ENCODE assay signal across 24 cellular contexts in genomic region chr1:155947741-155948140, GRCh38. TPM values are rescaled to one million over a fixed set of nuclear protein-coding genes. Genes with fewer than 3 reads are reported as not detected.
DNase-seq lines count a peak whose midpoint lies in the region; ATAC-seq and TF ChIP-seq lines count a peak whose summit lies in the region.
"Had no signal": no experiment of that assay in that cellular context is flagged by ENCODE, and none has a peak within 500 bp of the region (broad histone marks: within the 10 kb centered on the region; RNA-seq: fewer than 3 reads in every experiment).

No MANE protein-coding gene starts in this region.

- H3K9me3 ChIP-seq in MM.1S (replicated peaks; ENCODE audit: insufficient read depth, low read length) (no peaks in the 10 kb centered on the region), spleen (no peaks in the 10 kb centered on the region), esophagus muscularis mucosa (no peaks in the 10 kb centered on the region)
- H3K9me3 ChIP-seq: heart left ventricle had no signal

- peaks cover 42% of the 10 kb centered on the region for H3K79me2 ChIP-seq in MM.1S (ENCODE audit: low read length)

- H4K20me1 ChIP-seq in MM.1S (ENCODE audit: insufficient read depth, low read length), result no peaks in the 10 kb centered on the region

- no peak overlapping the region for H3K9ac ChIP-seq in MM.1S (ENCODE audit: low read length)

- H3K36me3 ChIP-seq in MM.1S (replicated peaks; ENCODE audit: insufficient read depth, low read length) (peaks cover 31% of the 10 kb centered on the region), spleen (peaks cover 3 to 74% (median 60%) of the 10 kb centered on the region in 6 donors), esophagus muscularis mucosa (peaks cover 59 to 74% (median 73%) of the 10 kb centered on the region in 4 donors)

- no peak for TF ChIP-seq EP300 in esophagus muscularis mucosa (IDR thresholded peaks at IDR 0.05)

- H3F3A ChIP-seq in MM.1S (ENCODE audit: insufficient read depth, low read length), result peaks cover 85% of the 10 kb centered on the region

- H3K27me3 ChIP-seq in MM.1S (replicated peaks; ENCODE audit: insufficient read depth, low read length), result no peaks in the 10 kb centered on the region
- H3K27me3 ChIP-seq in spleen (replicated peaks in 1 of 7), result no peaks in the 10 kb centered on the region
- no peaks in the 10 kb centered on the region for H3K27me3 ChIP-seq in esophagus muscularis mucosa
- H3K27me3 ChIP-seq: heart left ventricle had no signal

- DNase-seq in activated T-cell treated with anti-CD3 and anti-CD28 coated beads, Interleukin-2, amount 50 U/mL, for 24 hours, result no peak
- DNase-seq in activated T-cell treated with anti-CD3 and anti-CD28 coated beads for 4 hours (no peak), MM.1S (no peak), spleen (peak; percentile 68), lower leg skin (ENCODE audit: low spot score in 2 of 2) (no peak), esophagus muscularis mucosa (ENCODE audit: extremely low spot score) (no peak)
- DNase-seq: ACHN; activated CD8-positive, alpha-beta memory T cell treated with anti-CD3 and anti-CD28 coated beads, Interleukin-2, amount 50 U/mL, for 4 hours; effector CD8-positive, alpha-beta T cell; EL; heart left ventricle; mesenchymal stem cell; NCI-H1417; NCI-H2171 treated with DMSO at 0.1 percent for 48 hours; NCI-H774; stimulated activated CD4-positive, alpha-beta T cell treated with anti-CD3 and anti-CD28 coated beads, Interleukin-15, amount 100 ng/mL, for 24 hours; WERI-Rb-1 had no signal

- 89 to 96% (median 92%) methylated on average over 8 of the region's 8 CpGs for WGBS in spleen, 5 donors
- WGBS in lower leg skin, 2 donors, result 76 to 88% methylated on average over 8 of the region's 8 CpGs
- WGBS in esophagus muscularis mucosa, result 89% methylated on average over 8 of the region's 8 CpGs

- peak overlapping the region; percentile 95 for H3K27ac Mint-ChIP-seq in activated T-cell treated with anti-CD3 and anti-CD28 coated beads, Interleukin-2, amount 50 U/mL, for 24 hours
- H3K27ac Mint-ChIP-seq in activated naive CD8-positive, alpha-beta T cell, result peak overlapping the region; percentile 91

- peaks cover 87% of the 10 kb centered on the region for H3K4me1 ChIP-seq in MM.1S (ENCODE audit: low read length)
- H3K4me1 ChIP-seq in spleen, result peaks cover 30 to 85% (median 53%) of the 10 kb centered on the region in 6 donors
- H3K4me1 ChIP-seq in esophagus muscularis mucosa, result peaks cover 10 to 32% (median 28%) of the 10 kb centered on the region in 4 donors

- peaks cover 80% of the 10 kb centered on the region for H3K36me3 Mint-ChIP-seq in activated T-cell treated with anti-CD3 and anti-CD28 coated beads, Interleukin-2, amount 50 U/mL, for 24 hours (ENCODE audit: low read depth)
- peaks cover 3% of the 10 kb centered on the region for H3K36me3 Mint-ChIP-seq in activated naive CD8-positive, alpha-beta T cell

- no peak overlapping the region for H3K4me3 Mint-ChIP-seq in activated T-cell treated with anti-CD3 and anti-CD28 coated beads, Interleukin-2, amount 50 U/mL, for 24 hours
- no peak overlapping the region for H3K4me3 Mint-ChIP-seq in activated naive CD8-positive, alpha-beta T cell
- H3K4me3 Mint-ChIP-seq: central memory CD8-positive, alpha-beta T cell; neural crest cell had no signal

- peaks cover 46% of the 10 kb centered on the region for H3K4me1 Mint-ChIP-seq in activated T-cell treated with anti-CD3 and anti-CD28 coated beads, Interleukin-2, amount 50 U/mL, for 24 hours (ENCODE audit: low read depth)
- H3K4me1 Mint-ChIP-seq in activated naive CD8-positive, alpha-beta T cell (ENCODE audit: low read depth), result peaks cover 44% of the 10 kb centered on the region

- TF ChIP-seq POLR2A in spleen (IDR thresholded peaks at IDR 0.05) (no peak), lower leg skin (IDR thresholded peaks at IDR 0.05) (no peak), esophagus muscularis mucosa (IDR thresholded peaks at IDR 0.05; ENCODE audit: low read depth) (no peak)

- no peaks in the 10 kb centered on the region for H3K9me3 Mint-ChIP-seq in activated T-cell treated with anti-CD3 and anti-CD28 coated beads, Interleukin-2, amount 50 U/mL, for 24 hours
- no peaks in the 10 kb centered on the region for H3K9me3 Mint-ChIP-seq in activated naive CD8-positive, alpha-beta T cell (ENCODE audit: low read depth)
- H3K9me3 Mint-ChIP-seq: central memory CD8-positive, alpha-beta T cell; neural crest cell had no signal

- H3K4me2 ChIP-seq in MM.1S (ENCODE audit: low read depth, low read length), result peak overlapping the region; percentile 77

- ATAC-seq in HG02588 (IDR thresholded peaks at IDR 0.05; ENCODE audit: unreplicated experiment), result no peak
- ATAC-seq: HCT116, heart left ventricle had no signal

- intact Hi-C loops in spleen (cut with DNase I; ENCODE audit: low total_unique reads) (no loop called here), lower leg skin (cut with DNase I; ENCODE audit: low total_unique reads) (loop anchor here (5.0 kb wide), 1 partner anchor 40 kb away; no protein-coding TSS in a partner anchor), esophagus muscularis mucosa (cut with DNase I) (no loop called here)

- H3K4me3 ChIP-seq in MM.1S (ENCODE audit: low read length) (no peak overlapping the region), spleen (no peak overlapping the region), lower leg skin (ENCODE audit: low read depth, poor library complexity, severe bottlenecking) (no peak overlapping the region), esophagus muscularis mucosa (no peak overlapping the region)
- H3K4me3 ChIP-seq: heart left ventricle had no signal

- no peaks in the 10 kb centered on the region for H3K27me3 Mint-ChIP-seq in activated T-cell treated with anti-CD3 and anti-CD28 coated beads, Interleukin-2, amount 50 U/mL, for 24 hours
- H3K27me3 Mint-ChIP-seq in activated naive CD8-positive, alpha-beta T cell, result no peaks in the 10 kb centered on the region
- H3K27me3 Mint-ChIP-seq: central memory CD8-positive, alpha-beta T cell had no signal

- TF ChIP-seq CTCF in MM.1S (IDR thresholded peaks at IDR 0.05; ENCODE audit: low read length) (no peak), spleen (IDR thresholded peaks at IDR 0.05 in 8 of 11, conservative IDR thresholded peaks at IDR 0.05 in 3 of 11) (no peak), lower leg skin (IDR thresholded peaks at IDR 0.05) (no peak), esophagus muscularis mucosa (IDR thresholded peaks at IDR 0.05) (no peak)

- peak overlapping the region; percentile 87 for H3K27ac ChIP-seq in MM.1S (ENCODE audit: low read length)
- H3K27ac ChIP-seq in spleen, result peak overlapping the region in 7 of 8 donors; percentile 74 to 90 (median 81)
- no peak overlapping the region for H3K27ac ChIP-seq in esophagus muscularis mucosa (replicated peaks in 1 of 4)
- H3K27ac ChIP-seq: WERI-Rb-1 had no signal

- no peak overlapping the region for H2AFZ ChIP-seq in MM.1S (ENCODE audit: low read length)

- H3K9me2 ChIP-seq in MM.1S (replicated peaks; ENCODE audit: insufficient read depth, low read length), result no peaks in the 10 kb centered on the region

RNA-seq across cellular contexts. Expression of gene RXFP4, which starts 6.3 kb away (rescaled TPM):
- total RNA-seq in spleen (under 1 TPM in 1 of 7 donors, not detected in 6; 0.88 TPM), lower leg skin (not detected), esophagus muscularis mucosa (not detected)
- under 1 TPM in 1 of 3 donors, not detected in 2; 0.06 TPM for polyA plus RNA-seq in spleen
- total RNA-seq: heart left ventricle, neural crest cell, renal cortical epithelial cell, urinary bladder had no signal

RNA-seq across cellular contexts. Expression of gene KHDC4, which starts 13.5 kb away (rescaled TPM):
- total RNA-seq in spleen (10 to 100 TPM; 43.2 to 70.5 (median 59.3) TPM), lower leg skin (10 to 100 TPM; 32.7 to 96.0 (median 45.5) TPM), esophagus muscularis mucosa (10 to 100 TPM; 25.8 to 41.5 (median 29.2) TPM)
- 10 to 100 TPM; 24.9 to 33.8 (median 29.3) TPM for polyA plus RNA-seq in spleen

RNA-seq across cellular contexts. Expression of gene ARHGEF2, which starts 30.6 kb away (rescaled TPM):
- 100 to 1,000 TPM; 129 to 228 (median 192) TPM for total RNA-seq in spleen
- polyA plus RNA-seq in spleen, result 10 to 100 TPM; 45.1 to 83.0 (median 63.4) TPM
- 10 to 100 TPM; 18.7 to 35.5 (median 28.3) TPM for total RNA-seq in lower leg skin
- 100 to 1,000 TPM in 2 of 4 donors, 10 to 100 TPM in 2; 54.0 to 130 (median 91.8) TPM for total RNA-seq in esophagus muscularis mucosa

RNA-seq across cellular contexts. Expression of gene RIT1, which starts 36.6 kb away (rescaled TPM):
- total RNA-seq in spleen, result 10 to 100 TPM; 48.1 to 66.2 (median 52.6) TPM
- 10 to 100 TPM in 2 of 3 donors, 1 to 10 TPM in 1; 9.0 to 16.3 (median 10.2) TPM for polyA plus RNA-seq in spleen
- 10 to 100 TPM; 16.1 to 34.2 (median 24.2) TPM for total RNA-seq in lower leg skin
- 10 to 100 TPM; 23.0 to 36.8 (median 32.3) TPM for total RNA-seq in esophagus muscularis mucosa

Comparison
In these comparisons a context has a peak if more than half of its experiments do, and no peak if none do; other contexts are left out.
1. H3K27ac ChIP-seq: peak in MM.1S (single experiment) and spleen (7 of 8); none in esophagus muscularis mucosa (0 of 4).